1 cellular context compared by ENCODE assay signal in the genomic region with DNA sequence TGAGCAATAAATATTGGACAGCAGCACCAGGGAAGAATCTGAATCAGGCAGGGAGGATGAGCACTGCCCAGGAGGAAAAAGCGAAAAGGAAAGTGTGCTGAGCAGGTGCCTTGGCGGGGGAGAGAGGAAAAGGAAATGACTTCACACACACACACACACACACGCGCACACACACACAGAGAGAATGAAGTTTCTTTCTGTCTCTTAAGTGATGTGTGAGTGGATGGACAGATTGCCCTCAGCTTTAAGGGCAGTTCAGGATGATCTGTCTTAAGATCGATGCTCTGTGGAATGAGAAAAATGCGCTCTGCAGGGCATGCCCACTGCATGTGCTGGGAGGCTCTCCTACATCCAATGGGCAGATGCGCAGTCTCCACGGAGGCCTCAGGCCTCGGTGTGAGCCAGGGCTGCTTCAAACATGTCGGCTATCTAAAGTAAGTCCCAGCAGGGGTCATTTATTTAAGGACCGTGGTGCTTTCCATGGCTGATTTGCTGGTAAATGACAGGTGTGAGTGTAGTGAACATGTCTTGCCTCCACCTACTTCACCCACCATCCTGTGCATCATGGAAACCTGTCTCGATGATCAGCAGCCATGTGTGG.
TF ChIP-seq lines count a peak whose summit lies in the region.

No MANE protein-coding gene starts in this region.

TF ChIP-seq in HepG2, 621 proteins besides CTCF, POLR2A, EP300 and RAD21 (continued from another document and continues in another):
- no peak for TF ChIP-seq STAT5B (CRISPR knock-in tag; IDR thresholded peaks at IDR 0.05)
- TF ChIP-seq KAT8 (CRISPR knock-in tag; IDR thresholded peaks at IDR 0.05), result peak; percentile 67
- 0 out of 2 replicates have a peak, but pooled peaks have one; percentile 27 for TF ChIP-seq ONECUT2 (CRISPR knock-in tag; IDR thresholded peaks at IDR 0.05)
- TF ChIP-seq PHF21A (CRISPR knock-in tag; IDR thresholded peaks at IDR 0.05), result no peak
- TF ChIP-seq HOMEZ (CRISPR knock-in tag; IDR thresholded peaks at IDR 0.05; ENCODE audit: low read depth), result no peak
- TF ChIP-seq ETV6 (CRISPR knock-in tag; conservative IDR thresholded peaks at IDR 0.05), result peak; percentile 27; the same call in 1 of the 2 replicates
- TF ChIP-seq SIN3A (IDR thresholded peaks at IDR 0.05; ENCODE audit: borderline replicate concordance, low read depth, low read length), result peak; percentile 63; the same call in 1 of the 2 replicates
- TF ChIP-seq RXRA (CRISPR knock-in tag; IDR thresholded peaks at IDR 0.05), result no peak
- TF ChIP-seq NFE2L2 (IDR thresholded peaks at IDR 0.05; ENCODE audit: low read length), result no peak
- no peak for TF ChIP-seq ZNF740 (CRISPR knock-in tag; IDR thresholded peaks at IDR 0.05)
- peak; percentile 38; the same call in 1 of the 2 replicates for TF ChIP-seq FOXA3 (CRISPR knock-in tag; IDR thresholded peaks at IDR 0.05)
- TF ChIP-seq DRAP1 (CRISPR knock-in tag; IDR thresholded peaks at IDR 0.05), result no peak
- no peak for TF ChIP-seq MTF1 (CRISPR knock-in tag; IDR thresholded peaks at IDR 0.05)
- TF ChIP-seq, protein P1, sequence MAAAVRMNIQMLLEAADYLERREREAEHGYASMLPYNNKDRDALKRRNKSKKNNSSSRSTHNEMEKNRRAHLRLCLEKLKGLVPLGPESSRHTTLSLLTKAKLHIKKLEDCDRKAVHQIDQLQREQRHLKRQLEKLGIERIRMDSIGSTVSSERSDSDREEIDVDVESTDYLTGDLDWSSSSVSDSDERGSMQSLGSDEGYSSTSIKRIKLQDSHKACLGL (CRISPR knock-in tag; IDR thresholded peaks at IDR 0.05), result no peak
- TF ChIP-seq, protein P2, sequence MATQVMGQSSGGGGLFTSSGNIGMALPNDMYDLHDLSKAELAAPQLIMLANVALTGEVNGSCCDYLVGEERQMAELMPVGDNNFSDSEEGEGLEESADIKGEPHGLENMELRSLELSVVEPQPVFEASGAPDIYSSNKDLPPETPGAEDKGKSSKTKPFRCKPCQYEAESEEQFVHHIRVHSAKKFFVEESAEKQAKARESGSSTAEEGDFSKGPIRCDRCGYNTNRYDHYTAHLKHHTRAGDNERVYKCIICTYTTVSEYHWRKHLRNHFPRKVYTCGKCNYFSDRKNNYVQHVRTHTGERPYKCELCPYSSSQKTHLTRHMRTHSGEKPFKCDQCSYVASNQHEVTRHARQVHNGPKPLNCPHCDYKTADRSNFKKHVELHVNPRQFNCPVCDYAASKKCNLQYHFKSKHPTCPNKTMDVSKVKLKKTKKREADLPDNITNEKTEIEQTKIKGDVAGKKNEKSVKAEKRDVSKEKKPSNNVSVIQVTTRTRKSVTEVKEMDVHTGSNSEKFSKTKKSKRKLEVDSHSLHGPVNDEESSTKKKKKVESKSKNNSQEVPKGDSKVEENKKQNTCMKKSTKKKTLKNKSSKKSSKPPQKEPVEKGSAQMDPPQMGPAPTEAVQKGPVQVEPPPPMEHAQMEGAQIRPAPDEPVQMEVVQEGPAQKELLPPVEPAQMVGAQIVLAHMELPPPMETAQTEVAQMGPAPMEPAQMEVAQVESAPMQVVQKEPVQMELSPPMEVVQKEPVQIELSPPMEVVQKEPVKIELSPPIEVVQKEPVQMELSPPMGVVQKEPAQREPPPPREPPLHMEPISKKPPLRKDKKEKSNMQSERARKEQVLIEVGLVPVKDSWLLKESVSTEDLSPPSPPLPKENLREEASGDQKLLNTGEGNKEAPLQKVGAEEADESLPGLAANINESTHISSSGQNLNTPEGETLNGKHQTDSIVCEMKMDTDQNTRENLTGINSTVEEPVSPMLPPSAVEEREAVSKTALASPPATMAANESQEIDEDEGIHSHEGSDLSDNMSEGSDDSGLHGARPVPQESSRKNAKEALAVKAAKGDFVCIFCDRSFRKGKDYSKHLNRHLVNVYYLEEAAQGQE (IDR thresholded peaks at IDR 0.05; ENCODE audit: borderline replicate concordance in 1 of 2, low read depth in 1 of 2, low read length in 2 of 2), result peak in 1 of 2 experiments; percentile 11; a peak in 1 of 4 replicates
- TF ChIP-seq ARNT (IDR thresholded peaks at IDR 0.05), result no peak
- TF ChIP-seq ZFP36L1 (CRISPR knock-in tag; IDR thresholded peaks at IDR 0.05), result no peak
- 0 out of 3 replicates have a peak, but pooled peaks have one; percentile 31 for TF ChIP-seq MXI1 (IDR thresholded peaks at IDR 0.05; ENCODE audit: borderline replicate concordance, low read depth, low read length)
- TF ChIP-seq, protein P3, sequence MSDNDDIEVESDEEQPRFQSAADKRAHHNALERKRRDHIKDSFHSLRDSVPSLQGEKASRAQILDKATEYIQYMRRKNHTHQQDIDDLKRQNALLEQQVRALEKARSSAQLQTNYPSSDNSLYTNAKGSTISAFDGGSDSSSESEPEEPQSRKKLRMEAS (IDR thresholded peaks at IDR 0.05), result peak; percentile 85
- no peak for TF ChIP-seq NFATC3 (CRISPR knock-in tag; IDR thresholded peaks at IDR 0.05)
- TF ChIP-seq ZNF280B (CRISPR knock-in tag; IDR thresholded peaks at IDR 0.05; ENCODE audit: borderline replicate concordance), result peak; percentile 36; the same call in 1 of the 2 replicates
- TF ChIP-seq MEF2D (CRISPR knock-in tag; IDR thresholded peaks at IDR 0.05), result peak; percentile 58; the same call in 1 of the 2 replicates
- TF ChIP-seq ZSCAN25 (CRISPR knock-in tag; IDR thresholded peaks at IDR 0.05), result no peak
- TF ChIP-seq, protein P4, sequence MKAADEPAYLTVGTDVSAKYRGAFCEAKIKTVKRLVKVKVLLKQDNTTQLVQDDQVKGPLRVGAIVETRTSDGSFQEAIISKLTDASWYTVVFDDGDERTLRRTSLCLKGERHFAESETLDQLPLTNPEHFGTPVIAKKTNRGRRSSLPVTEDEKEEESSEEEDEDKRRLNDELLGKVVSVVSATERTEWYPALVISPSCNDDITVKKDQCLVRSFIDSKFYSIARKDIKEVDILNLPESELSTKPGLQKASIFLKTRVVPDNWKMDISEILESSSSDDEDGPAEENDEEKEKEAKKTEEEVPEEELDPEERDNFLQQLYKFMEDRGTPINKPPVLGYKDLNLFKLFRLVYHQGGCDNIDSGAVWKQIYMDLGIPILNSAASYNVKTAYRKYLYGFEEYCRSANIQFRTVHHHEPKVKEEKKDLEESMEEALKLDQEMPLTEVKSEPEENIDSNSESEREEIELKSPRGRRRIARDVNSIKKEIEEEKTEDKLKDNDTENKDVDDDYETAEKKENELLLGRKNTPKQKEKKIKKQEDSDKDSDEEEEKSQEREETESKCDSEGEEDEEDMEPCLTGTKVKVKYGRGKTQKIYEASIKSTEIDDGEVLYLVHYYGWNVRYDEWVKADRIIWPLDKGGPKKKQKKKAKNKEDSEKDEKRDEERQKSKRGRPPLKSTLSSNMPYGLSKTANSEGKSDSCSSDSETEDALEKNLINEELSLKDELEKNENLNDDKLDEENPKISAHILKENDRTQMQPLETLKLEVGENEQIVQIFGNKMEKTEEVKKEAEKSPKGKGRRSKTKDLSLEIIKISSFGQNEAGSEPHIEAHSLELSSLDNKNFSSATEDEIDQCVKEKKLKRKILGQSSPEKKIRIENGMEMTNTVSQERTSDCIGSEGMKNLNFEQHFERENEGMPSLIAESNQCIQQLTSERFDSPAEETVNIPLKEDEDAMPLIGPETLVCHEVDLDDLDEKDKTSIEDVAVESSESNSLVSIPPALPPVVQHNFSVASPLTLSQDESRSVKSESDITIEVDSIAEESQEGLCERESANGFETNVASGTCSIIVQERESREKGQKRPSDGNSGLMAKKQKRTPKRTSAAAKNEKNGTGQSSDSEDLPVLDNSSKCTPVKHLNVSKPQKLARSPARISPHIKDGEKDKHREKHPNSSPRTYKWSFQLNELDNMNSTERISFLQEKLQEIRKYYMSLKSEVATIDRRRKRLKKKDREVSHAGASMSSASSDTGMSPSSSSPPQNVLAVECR (CRISPR knock-in tag; IDR thresholded peaks at IDR 0.05; ENCODE audit: borderline replicate concordance), result peak; percentile 71; the same call in 1 of the 2 replicates
- TF ChIP-seq PRDM4 (CRISPR knock-in tag; IDR thresholded peaks at IDR 0.05; ENCODE audit: borderline replicate concordance), result no peak
- 0 out of 2 replicates have a peak, but pooled peaks have one; percentile 47 for TF ChIP-seq MYPOP (CRISPR knock-in tag; IDR thresholded peaks at IDR 0.05)
- TF ChIP-seq ZNF343 (CRISPR knock-in tag; IDR thresholded peaks at IDR 0.05), result no peak
- no peak for TF ChIP-seq ZKSCAN5 (CRISPR knock-in tag; IDR thresholded peaks at IDR 0.05)
- no peak for TF ChIP-seq ZFP36 (IDR thresholded peaks at IDR 0.05; ENCODE audit: borderline replicate concordance, low read depth, low read length, partially characterized antibody)
- TF ChIP-seq SYNCRIP (IDR thresholded peaks at IDR 0.05; ENCODE audit: insufficient read depth, low read depth, low read length), result no peak
- TF ChIP-seq SOX13 (IDR thresholded peaks at IDR 0.05), result no peak
- no peak for TF ChIP-seq SOX13 (CRISPR knock-in tag; conservative IDR thresholded peaks at IDR 0.05 in 1 of 2, IDR thresholded peaks at IDR 0.05 in 1 of 2)
- no peak for TF ChIP-seq PRPF4 (IDR thresholded peaks at IDR 0.05; ENCODE audit: low read depth, low read length, poor library complexity, severe bottlenecking)
- no peak for TF ChIP-seq ZNF777 (CRISPR knock-in tag; IDR thresholded peaks at IDR 0.05)
- no peak for TF ChIP-seq PHB2 (IDR thresholded peaks at IDR 0.05; ENCODE audit: partially characterized antibody)
- no peak for TF ChIP-seq ZMAT5 (CRISPR knock-in tag; IDR thresholded peaks at IDR 0.05; ENCODE audit: borderline replicate concordance, low read depth)
- TF ChIP-seq ADNP (CRISPR knock-in tag; IDR thresholded peaks at IDR 0.05), result no peak
- TF ChIP-seq CSRNP2 (CRISPR knock-in tag; conservative IDR thresholded peaks at IDR 0.05; ENCODE audit: low read depth), result no peak
- TF ChIP-seq CENPBD1 (CRISPR knock-in tag; IDR thresholded peaks at IDR 0.05; ENCODE audit: borderline replicate concordance, low read depth), result no peak
